Comparison of ENCODE assay signal across 13 cellular contexts in the genomic region with DNA sequence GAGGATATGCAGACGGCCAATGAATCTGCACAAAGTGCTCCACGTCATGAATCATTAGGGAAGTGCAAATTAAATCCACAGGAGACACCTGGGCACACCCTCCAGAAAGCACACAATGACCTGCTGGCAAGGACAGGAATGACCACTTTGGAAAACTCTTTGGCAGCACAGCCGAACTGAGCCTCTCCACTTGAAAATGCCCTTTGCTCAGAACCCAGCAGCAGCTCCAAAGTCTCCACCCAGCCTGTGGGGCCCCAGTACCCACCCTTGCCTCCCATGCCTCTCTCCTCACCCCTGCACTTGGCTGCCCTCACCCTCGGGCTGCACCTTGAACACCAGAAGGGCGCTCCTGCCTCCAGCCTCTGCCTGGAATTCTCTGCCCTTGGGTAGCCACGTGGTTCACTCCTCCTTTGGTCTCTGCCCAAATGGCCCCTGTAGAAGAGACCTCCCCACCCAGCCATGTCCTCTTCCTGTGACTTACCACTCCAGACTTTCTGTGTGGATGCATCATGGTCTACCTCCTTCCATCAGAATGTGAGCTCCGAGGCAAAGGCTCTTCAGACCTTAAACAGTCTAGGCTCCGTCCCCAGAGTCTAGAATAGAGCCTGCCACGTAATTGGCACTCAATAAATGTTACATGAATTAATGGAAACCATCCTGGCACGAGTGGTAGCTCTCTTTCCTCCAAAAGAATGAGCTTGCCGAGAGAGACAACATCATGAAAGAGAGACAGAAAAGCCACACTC. TPM values are rescaled to one million over a fixed set of nuclear protein-coding genes. Genes with fewer than 3 reads are reported as not detected.
DNase-seq lines count a peak whose midpoint lies in the region; ATAC-seq, FAIRE-seq and TF ChIP-seq lines count a peak whose summit lies in the region.
"Not testable (repeated sequence)": the region's sequence is repeated elsewhere in the genome, so short reads cannot be mapped to it uniquely, and the experiment has no call there.
"Had no signal": no experiment of that assay in that cellular context is flagged by ENCODE, and none has a peak within 500 bp of the region (broad histone marks: within the 10 kb centered on the region; RNA-seq: fewer than 3 reads in every experiment).

No MANE protein-coding gene starts in this region.

- H3K36me3 Mint-ChIP-seq in Calu3 (ENCODE audit: insufficient read depth, unreplicated experiment), result not testable (repeated sequence)

- not testable (repeated sequence) for FAIRE-seq in HepG2 (lab: Jason Lieb, UNC); pancreas (lab: Jason Lieb, UNC)

- peak overlapping the region; percentile 32 for H3K4me3 Mint-ChIP-seq in Calu3 (ENCODE audit: low read depth, unreplicated experiment)

- H3K27me3 Mint-ChIP-seq in Calu3 (ENCODE audit: unreplicated experiment), result peaks cover 13% of the 10 kb centered on the region

- in situ Hi-C loops in HepG2 (cut with HindIII; ENCODE audit: extremely low pct_ligation_motif_present, low pct_unique_long_range_greater_than_20kb), result not testable (repeated sequence)

- peak; percentile 42; the same call in 1 of the 2 replicates for TF ChIP-seq RAD21 in HepG2 (CRISPR knock-in tag; IDR thresholded peaks at IDR 0.05)

- intact Hi-C loops in Calu3 (cut with micrococcal nuclease; ENCODE audit: unreplicated experiment); heart left ventricle (cut with DNase I); HepG2 (cut with micrococcal nuclease; ENCODE audit: unreplicated experiment); pancreas (cut with DNase I); upper lobe of right lung (cut with DNase I): not testable (repeated sequence)

- POLR2A ChIA-PET in HepG2 (lab: Yijun Ruan, JAX), result interaction anchor here (0.7 to 1.8 kb wide), 4 partner anchors 79 to 1383 kb away, joined by 3 to 5 read pairs (median 4); a partner anchor contains a TSS

- H3K9me3 Mint-ChIP-seq in Calu3 (ENCODE audit: low read depth, unreplicated experiment), result not testable (repeated sequence)

- 50 to 67% (median 58%) methylated on average over 11 of the region's 11 CpGs for WGBS in heart left ventricle, 4 donors
- WGBS in HepG2 (ENCODE audit: low lambda C conversion rate), result 50% methylated on average over 11 of the region's 11 CpGs
- 48 to 54% methylated on average over 11 of the region's 11 CpGs for WGBS in pancreas, 2 donors

- not testable (repeated sequence) for TF ChIP-seq CTCF in Calu3 (IDR thresholded peaks at IDR 0.05; ENCODE audit: unreplicated experiment); heart left ventricle (IDR thresholded peaks at IDR 0.05); upper lobe of right lung (IDR thresholded peaks at IDR 0.05)
- TF ChIP-seq CTCF in HepG2 (CRISPR knock-in tag; IDR thresholded peaks at IDR 0.05), result peak; percentile 6; the same call in 1 of the 2 replicates
- TF ChIP-seq CTCF in pancreas (IDR thresholded peaks at IDR 0.05), result peak in 1 of 4 donors; percentile 6

- TF ChIP-seq EP300 in HepG2 (IDR thresholded peaks at IDR 0.05; ENCODE audit: low read depth in 2 of 2, low read length in 2 of 2); HepG2 (CRISPR knock-in tag; IDR thresholded peaks at IDR 0.05; ENCODE audit: borderline replicate concordance): not testable (repeated sequence)

- peak; percentile 53 for DNase-seq in Calu3
- peak; percentile 8 for DNase-seq in NCI-H1105 treated with DMSO at 0.1 percent for 48 hours (lab: John Stamatoyannopoulos, UW)
- DNase-seq in NCI-H748 (lab: John Stamatoyannopoulos, UW; ENCODE audit: unreplicated experiment), result peak; percentile 69
- peak; percentile 22 for DNase-seq in SIG-M5 treated with dmso at 0.1 percent for 504 hours (lab: John Stamatoyannopoulos, UW; ENCODE audit: unreplicated experiment)
- DNase-seq in heart left ventricle, result peak in 2 of 5 donors; percentile 65 to 72
- peak; percentile 68 for DNase-seq in HepG2 (ENCODE audit: low spot score)
- not testable (repeated sequence) for DNase-seq in pancreas
- peak; percentile 78 for DNase-seq in upper lobe of right lung

- H3K4me2 ChIP-seq in HepG2 (ENCODE audit: low read depth, low read length), result peak overlapping the region; percentile 54

- TF ChIP-seq POLR2A in heart left ventricle (IDR thresholded peaks at IDR 0.05), result not testable (repeated sequence)
- peak in 1 of 2 experiments; percentile 39; a peak in 1 of 4 replicates for TF ChIP-seq POLR2A in HepG2 (IDR thresholded peaks at IDR 0.05; ENCODE audit: insufficient read depth in 1 of 2, low read depth in 2 of 2, low read length in 2 of 2)

- H3K79me2 ChIP-seq in HepG2 (ENCODE audit: insufficient read depth, low read length), result not testable (repeated sequence)

- not testable (repeated sequence) for H3K27me3 ChIP-seq in heart left ventricle; HepG2 (ENCODE audit: control insufficient read depth in 1 of 2, insufficient read depth in 2 of 2, low read length in 2 of 2); pancreas; upper lobe of right lung

- not testable (repeated sequence) for H3K9ac ChIP-seq in HepG2 (ENCODE audit: insufficient read depth, low read depth, low read length)

- H3K27ac Mint-ChIP-seq in Calu3 (ENCODE audit: unreplicated experiment), result peak overlapping the region; percentile 52

- not testable (repeated sequence) for H3K4me1 ChIP-seq in heart left ventricle, pancreas, upper lobe of right lung
- H3K4me1 ChIP-seq in HepG2 (ENCODE audit: insufficient read depth, low read length), result peaks cover 47% of the 10 kb centered on the region

- not testable (repeated sequence) for H2AFZ ChIP-seq in HepG2 (ENCODE audit: low read length)

- peaks cover 22% of the 10 kb centered on the region for H3K4me1 Mint-ChIP-seq in Calu3 (ENCODE audit: low read depth, unreplicated experiment)

- H3K4me3 ChIP-seq in heart left ventricle, pancreas, upper lobe of right lung: not testable (repeated sequence)
- peak overlapping the region in 1 of 3 experiments; percentile 39; a peak in 1 of 6 replicates for H3K4me3 ChIP-seq in HepG2 (replicated peaks in 1 of 3; ENCODE audit: insufficient read depth in 1 of 3, low read depth in 2 of 3, low read length in 3 of 3)

- BruUV-seq in Calu3 (replicated peaks; lab: Mats Ljungman, UMichigan); HepG2 (replicated peaks; lab: Mats Ljungman, UMichigan): not testable (repeated sequence)

- H3K36me3 ChIP-seq in heart left ventricle, pancreas, upper lobe of right lung: not testable (repeated sequence)
- peaks cover 1 to 13% of the 10 kb centered on the region in 2 experiments; a peak in 2 of 5 replicates for H3K36me3 ChIP-seq in HepG2 (replicated peaks in 1 of 2; ENCODE audit: control insufficient read depth in 1 of 2, insufficient read depth in 2 of 2, low read length in 2 of 2)

- CTCF ChIA-PET in Calu3 (lab: Charles Lee), result interaction anchor here (0.6 kb wide), 1 partner anchor 14 kb away, joined by 5 read pairs; no protein-coding TSS in a partner anchor
- CTCF ChIA-PET in HepG2 (lab: Yijun Ruan, JAX; ENCODE audit: low intra/inter-chr PET ratio, low total read pairs), result not testable (repeated sequence)

- H3K9me3 ChIP-seq in heart left ventricle; HepG2 (ENCODE audit: low read length); pancreas; upper lobe of right lung: not testable (repeated sequence)

- peak overlapping the region in 3 of 12 donors; percentile 59 to 70 (median 66) for H3K27ac ChIP-seq in heart left ventricle
- peak overlapping the region; percentile 57 for H3K27ac ChIP-seq in HepG2 (ENCODE audit: extremely low read length, insufficient read depth, low read length)
- H3K27ac ChIP-seq in pancreas, upper lobe of right lung: not testable (repeated sequence)

- ATAC-seq in heart left ventricle (peak; percentile 86 to 96 (median 92)), HepG2 (peak; percentile 68), pancreas (peak; percentile 44 to 66 (median 55)), upper lobe of right lung (peak; percentile 87)

- H4K20me1 ChIP-seq in HepG2 (ENCODE audit: insufficient read depth, low read length), result not testable (repeated sequence)

RNA-seq across cellular contexts. Expression of a gene that starts 16.2 kb away (rescaled TPM):
- total RNA-seq in Calu3 (2022) (379 and 501 TPM in 2 replicates), heart left ventricle (10 to 100 TPM in 1 of 9 donors, 1 to 10 TPM in 8; 1.7 to 12.2 (median 3.0) TPM), HepG2 (2016; rRNA removed; fragmentation: Illumina TruSeq; extraction: Trizol) (84.4 and 155 TPM in 2 replicates), pancreas (10 to 100 TPM in 1 of 6 donors, 1 to 10 TPM in 5; 1.1 to 54.7 (median 3.5) TPM), upper lobe of right lung (13.5 TPM)
- polyA plus RNA-seq in heart left ventricle (1 to 10 TPM; 3.2 to 5.4 TPM), HepG2 (2011; rRNA removed) (79.6 and 84.0 TPM in 2 replicates), pancreas (1 to 10 TPM; 4.2 to 7.7 TPM)
- total RNA-seq in HepG2 (2016; cell fraction: cytosol; rRNA removed; fragmentation: Illumina TruSeq; extraction: Trizol; ENCODE audit: low read depth), result 20.4 and 21.0 TPM in 2 replicates
- 65.4 and 165 TPM in 2 replicates for total RNA-seq in HepG2 (2016; cell fraction: insoluble cytoplasmic fraction; rRNA removed; fragmentation: Illumina TruSeq; extraction: Trizol)
- 76.8 and 82.0 TPM in 2 replicates for total RNA-seq in HepG2 (2016; cell fraction: membrane; rRNA removed; fragmentation: Illumina TruSeq; extraction: Trizol)
- 144 and 171 TPM in 2 replicates for total RNA-seq in HepG2 (2016; cell fraction: nucleus; rRNA removed; fragmentation: Illumina TruSeq; extraction: Trizol)
- polyA plus RNA-seq in HepG2 (2011; cell fraction: cytosol; rRNA removed), result 58.4 and 80.8 TPM in 2 replicates
- 118 and 147 TPM in 2 replicates for polyA plus RNA-seq in HepG2 (2011; cell fraction: nucleus; rRNA removed)
- polyA plus RNA-seq in HepG2 (2012), result 135 and 207 TPM in 2 replicates
- polyA plus RNA-seq in HepG2 (2016; cell fraction: cytosol; fragmentation: Illumina TruSeq; extraction: Trizol; ENCODE audit: low read depth), result 17.8 and 19.1 TPM in 2 replicates
- 93.2 and 121 TPM in 2 replicates for polyA plus RNA-seq in HepG2 (2016; cell fraction: insoluble cytoplasmic fraction; fragmentation: Illumina TruSeq; extraction: Trizol; ENCODE audit: low read depth)
- polyA plus RNA-seq in HepG2 (2016; cell fraction: membrane; fragmentation: Illumina TruSeq; extraction: Trizol; ENCODE audit: low read depth), result 56.5 and 59.3 TPM in 2 replicates
- polyA plus RNA-seq in HepG2 (2016; cell fraction: nucleus; fragmentation: Illumina TruSeq; extraction: Trizol; ENCODE audit: insufficient read depth, low read depth), result 307 and 313 TPM in 2 replicates
- 157 and 170 TPM in 2 replicates for polyA minus RNA-seq in HepG2 (2011; rRNA and poly(A)+ RNA removed; ENCODE audit: low replicate concordance)
- polyA minus RNA-seq in HepG2 (2011; cell fraction: cytosol; rRNA and poly(A)+ RNA removed), result 88.7 and 88.8 TPM in 2 replicates
- polyA minus RNA-seq in HepG2 (2011; cell fraction: nucleus; rRNA and poly(A)+ RNA removed), result 35.7 and 42.5 TPM in 2 replicates

RNA-seq across cellular contexts. Expression of a gene that starts 50.8 kb away (rescaled TPM):
- not detected in 2 replicates for total RNA-seq in Calu3 (2022)
- under 1 TPM in 2 of 9 donors, not detected in 7; 0.25 to 0.44 TPM for total RNA-seq in heart left ventricle
- under 1 TPM in 1 of 2 donors, not detected in 1; 0.08 TPM for polyA plus RNA-seq in heart left ventricle
- 85.7 and 106 TPM in 2 replicates for total RNA-seq in HepG2 (2016; rRNA removed; fragmentation: Illumina TruSeq; extraction: Trizol)
- 32.7 and 37.9 TPM in 2 replicates for total RNA-seq in HepG2 (2016; cell fraction: cytosol; rRNA removed; fragmentation: Illumina TruSeq; extraction: Trizol; ENCODE audit: low read depth)
- total RNA-seq in HepG2 (2016; cell fraction: insoluble cytoplasmic fraction; rRNA removed; fragmentation: Illumina TruSeq; extraction: Trizol), result 85.8 and 97.2 TPM in 2 replicates
- total RNA-seq in HepG2 (2016; cell fraction: membrane; rRNA removed; fragmentation: Illumina TruSeq; extraction: Trizol), result 29.8 and 38.9 TPM in 2 replicates
- total RNA-seq in HepG2 (2016; cell fraction: nucleus; rRNA removed; fragmentation: Illumina TruSeq; extraction: Trizol), result 97.3 and 115 TPM in 2 replicates
- 66.8 and 70.0 TPM in 2 replicates for polyA plus RNA-seq in HepG2 (2011; rRNA removed)
- 69.7 and 71.1 TPM in 2 replicates for polyA plus RNA-seq in HepG2 (2011; cell fraction: cytosol; rRNA removed)
- polyA plus RNA-seq in HepG2 (2011; cell fraction: nucleus; rRNA removed), result 186 and 199 TPM in 2 replicates
- polyA plus RNA-seq in HepG2 (2012), result 44.2 and 48.2 TPM in 2 replicates
- polyA plus RNA-seq in HepG2 (2016; cell fraction: cytosol; fragmentation: Illumina TruSeq; extraction: Trizol; ENCODE audit: low read depth), result 21.5 and 23.0 TPM in 2 replicates
- polyA plus RNA-seq in HepG2 (2016; cell fraction: insoluble cytoplasmic fraction; fragmentation: Illumina TruSeq; extraction: Trizol; ENCODE audit: low read depth), result 68.8 and 71.9 TPM in 2 replicates
- polyA plus RNA-seq in HepG2 (2016; cell fraction: membrane; fragmentation: Illumina TruSeq; extraction: Trizol; ENCODE audit: low read depth), result 18.4 and 18.5 TPM in 2 replicates
- polyA plus RNA-seq in HepG2 (2016; cell fraction: nucleus; fragmentation: Illumina TruSeq; extraction: Trizol; ENCODE audit: insufficient read depth, low read depth), result 127 and 130 TPM in 2 replicates
- polyA minus RNA-seq in HepG2 (2011; rRNA and poly(A)+ RNA removed; ENCODE audit: low replicate concordance), result 132 TPM in 1 of 2 replicates, not detected in the other
- 12.6 and 15.9 TPM in 2 replicates for polyA minus RNA-seq in HepG2 (2011; cell fraction: cytosol; rRNA and poly(A)+ RNA removed)
- polyA minus RNA-seq in HepG2 (2011; cell fraction: nucleus; rRNA and poly(A)+ RNA removed), result 114 and 132 TPM in 2 replicates
- not detected for total RNA-seq in pancreas
- polyA plus RNA-seq in pancreas, result under 1 TPM; under 0.01 TPM
- total RNA-seq in upper lobe of right lung, result not detected
- total RNA-seq: A172; CD4-positive, CD25-positive, alpha-beta regulatory T cell; H9; MCF 10A had no signal
- polyA plus RNA-seq: CD4-positive, CD25-positive, alpha-beta regulatory T cell; SK-N-SH had no signal

Comparison
In these comparisons a context has a peak if more than half of its experiments do, and no peak if none do; other contexts are left out.
1. RNA of a gene that starts 50.8 kb away (total RNA-seq): 29.8 to 115 TPM in HepG2; not detected in upper lobe of right lung (single experiment), not detected in Calu3, 0.25 to 0.44 TPM in heart left ventricle and not detected in pancreas; every median in the first group is over 10 times any median in the second.
2. Peak in every context shown above with its lines, with median percentiles within 50 percentile points of each other: ATAC-seq.